In genomic region chr2:234954551-234954992, GRCh38 we compare ENCODE assay signal across 10 cellular contexts. TPM values are rescaled to one million over a fixed set of nuclear protein-coding genes. Genes with fewer than 3 reads are reported as not detected.
DNase-seq lines count a peak whose midpoint lies in the region; ATAC-seq and TF ChIP-seq lines count a peak whose summit lies in the region.
"Had no signal": no experiment of that assay in that cellular context is flagged by ENCODE, and none has a peak within 500 bp of the region (broad histone marks: within the 10 kb centered on the region; RNA-seq: fewer than 3 reads in every experiment).

No MANE protein-coding gene starts in this region.

- TF ChIP-seq CTCF in natural killer cell (IDR thresholded peaks at IDR 0.05), result no peak

- ATAC-seq in natural killer cell (no peak), HG03135 (IDR thresholded peaks at IDR 0.05; ENCODE audit: unreplicated experiment) (no peak)
- no peak for ATAC-seq in natural killer cell treated with Interleukin-12 subunit alpha and Interleukin-12 subunit beta and Interleukin-15 and Interleukin-18, amount 100 ng/mL, for 72 hours

- no peaks in the 10 kb centered on the region for H3K9me3 Mint-ChIP-seq in natural killer cell
- no peaks in the 10 kb centered on the region for H3K9me3 Mint-ChIP-seq in natural killer cell treated with Interleukin-12 subunit alpha and Interleukin-12 subunit beta and Interleukin-15 and Interleukin-18, amount 100 ng/mL, for 72 hours

- peak overlapping the region; percentile 37 for H3K4me3 Mint-ChIP-seq in natural killer cell
- H3K4me3 Mint-ChIP-seq in natural killer cell treated with Interleukin-12 subunit alpha and Interleukin-12 subunit beta and Interleukin-15 and Interleukin-18, amount 100 ng/mL, for 72 hours, result no peak overlapping the region

- H3K27me3 Mint-ChIP-seq in natural killer cell (ENCODE audit: low read depth in 2 of 2), result peaks cover 39 to 48% of the 10 kb centered on the region in 2 donors
- peaks cover 41 to 48% of the 10 kb centered on the region in 2 donors for H3K27me3 Mint-ChIP-seq in natural killer cell treated with Interleukin-12 subunit alpha and Interleukin-12 subunit beta and Interleukin-15 and Interleukin-18, amount 100 ng/mL, for 72 hours

- intact Hi-C loops in natural killer cell (cut with micrococcal nuclease), result no loop called here

- peaks cover 7% of the 10 kb centered on the region for H3K27me3 ChIP-seq in mucosa of stomach (ENCODE audit: control insufficient read depth, insufficient read depth, low read length)

- H3K36me3 Mint-ChIP-seq in natural killer cell, result no peaks in the 10 kb centered on the region
- no peaks in the 10 kb centered on the region for H3K36me3 Mint-ChIP-seq in natural killer cell treated with Interleukin-12 subunit alpha and Interleukin-12 subunit beta and Interleukin-15 and Interleukin-18, amount 100 ng/mL, for 72 hours

- no peak overlapping the region for H3K27ac Mint-ChIP-seq in natural killer cell
- H3K27ac Mint-ChIP-seq in natural killer cell treated with Interleukin-12 subunit alpha and Interleukin-12 subunit beta and Interleukin-15 and Interleukin-18, amount 100 ng/mL, for 72 hours, result no peak overlapping the region
- H3K27ac Mint-ChIP-seq: CD14-positive monocyte had no signal

- peak overlapping the region; percentile 77 for H3K4me3 ChIP-seq in mucosa of stomach (ENCODE audit: low read length)

- H3K36me3 ChIP-seq in mucosa of stomach (ENCODE audit: control insufficient read depth, insufficient read depth, low read length), result no peaks in the 10 kb centered on the region

- peak overlapping the region; percentile 74 for H3K9ac ChIP-seq in mucosa of stomach (ENCODE audit: low read length)

- DNase-seq in natural killer cell (no peak), epithelial cell of prostate (ENCODE audit: low read depth, low spot score) (no peak), NCI-H1092 (lab: John Stamatoyannopoulos, UW) (no peak), NCI-H2107 treated with DMSO at 0.1 percent for 48 hours (lab: John Stamatoyannopoulos, UW; ENCODE audit: unreplicated experiment) (no peak)
- DNase-seq in natural killer cell treated with Interleukin-12 subunit alpha and Interleukin-12 subunit beta and Interleukin-15 and Interleukin-18, amount 100 ng/mL, for 72 hours (ENCODE audit: low spot score), result no peak
- no peak for DNase-seq in activated CD8-positive, alpha-beta memory T cell treated with anti-CD3 and anti-CD28 coated beads, Interleukin-2, amount 50 U/mL, for 4 hours
- DNase-seq: retina had no signal

- H3K4me1 Mint-ChIP-seq in natural killer cell, result peaks cover 11 to 12% of the 10 kb centered on the region in 2 donors
- H3K4me1 Mint-ChIP-seq in natural killer cell treated with Interleukin-12 subunit alpha and Interleukin-12 subunit beta and Interleukin-15 and Interleukin-18, amount 100 ng/mL, for 72 hours (ENCODE audit: low read depth in 2 of 2), result peaks cover 0 to 7% of the 10 kb centered on the region in 2 donors

- H3K9me3 ChIP-seq in mucosa of stomach (ENCODE audit: control insufficient read depth, low read length), result no peaks in the 10 kb centered on the region

- peak overlapping the region; percentile 1 for H3K27ac ChIP-seq in epithelial cell of prostate

- peaks cover 50% of the 10 kb centered on the region for H3K4me1 ChIP-seq in mucosa of stomach (ENCODE audit: control insufficient read depth, insufficient read depth, low read length)

RNA-seq across cellular contexts. Expression of gene SH3BP4, which starts 2.8 kb away (rescaled TPM):
- total RNA-seq in natural killer cell, result 1 to 10 TPM in 2 of 3 donors, under 1 TPM in 1; 0.39 to 2.6 (median 1.0) TPM
- not detected for total RNA-seq in natural killer cell treated with Interleukin-12 subunit alpha and Interleukin-12 subunit beta and Interleukin-15 and Interleukin-18, amount 100 ng/mL, for 72 hours
